ENCODE assay signal across 14 cellular contexts in genomic region chr6:164897523-164898094, GRCh38.
DNase-seq lines count a peak whose midpoint lies in the region; ATAC-seq and TF ChIP-seq lines count a peak whose summit lies in the region.
"Had no signal": no experiment of that assay in that cellular context is flagged by ENCODE, and none has a peak within 500 bp of the region (broad histone marks: within the 10 kb centered on the region; RNA-seq: fewer than 3 reads in every experiment).

No MANE protein-coding gene starts in this region.

- no peak overlapping the region for H3K27ac ChIP-seq in C4-2B

- POLR2A ChIA-PET in HEK293T (lab: Yijun Ruan, JAX) = no interaction called here

- DNase-seq in HEK293T (ENCODE audit: extremely low spot score) = peak; percentile 15
- peak; percentile 74 for DNase-seq in NCI-H345 (lab: John Stamatoyannopoulos, UW)
- peak; percentile 18 for DNase-seq in foreskin melanocyte
- DNase-seq in T-helper 1 cell = no peak
- no peak for DNase-seq in epidermal melanocyte (ENCODE audit: insufficient read length, low spot score)
- DNase-seq in amniotic stem cell (lab: John Stamatoyannopoulos, UW) = no peak
- DNase-seq: activated CD4-positive, alpha-beta T cell treated with anti-CD3 and anti-CD28 coated beads, Interleukin-2, amount 50 U/mL, for 4 hours; naive thymus-derived CD4-positive, alpha-beta T cell; NCI-H187 treated with DMSO at 0.1 percent for 48 hours; retina; RPMI8226 had no signal

- no peak for ATAC-seq in HG02759 (IDR thresholded peaks at IDR 0.05; ENCODE audit: unreplicated experiment)
- ATAC-seq: naive thymus-derived CD4-positive, alpha-beta T cell; stimulated activated memory B cell treated with anti-CD40 and anti-IgM and Interleukin-4, amounts not matched to agents 10 μg/mL and 1 μg/mL and 100 μg/mL, for 72 hours had no signal

- peak; percentile 44 for TF ChIP-seq CTCF in C4-2B (conservative IDR thresholded peaks at IDR 0.05)

- CTCF ChIA-PET in HEK293T (lab: Yijun Ruan, JAX) = no interaction called here

TF ChIP-seq in HEK293T, 16 proteins besides CTCF, POLR2A, EP300 and RAD21:
- TF ChIP-seq ZNF384 (IDR thresholded peaks at IDR 0.05) (no peak), ELF4 (IDR thresholded peaks at IDR 0.05) (no peak), BHLHE40 (IDR thresholded peaks at IDR 0.05; ENCODE audit: borderline replicate concordance) (no peak), SP1 (IDR thresholded peaks at IDR 0.05) (no peak), NFRKB (IDR thresholded peaks at IDR 0.05) (no peak), SUZ12 (IDR thresholded peaks at IDR 0.05) (no peak), FOXM1 (IDR thresholded peaks at IDR 0.05; ENCODE audit: borderline replicate concordance) (no peak), HDGF (IDR thresholded peaks at IDR 0.05; ENCODE audit: borderline replicate concordance) (no peak), LEF1 (IDR thresholded peaks at IDR 0.05; ENCODE audit: borderline replicate concordance) (no peak), TARDBP (IDR thresholded peaks at IDR 0.05) (no peak), FOXA1 (IDR thresholded peaks at IDR 0.05) (no peak), CTBP1 (IDR thresholded peaks at IDR 0.05; ENCODE audit: borderline replicate concordance) (no peak), L3MBTL2 (conservative IDR thresholded peaks at IDR 0.05) (no peak), ARNT (IDR thresholded peaks at IDR 0.05) (no peak), FOXK2 (IDR thresholded peaks at IDR 0.05) (no peak)
- TF ChIP-seq, protein P1, sequence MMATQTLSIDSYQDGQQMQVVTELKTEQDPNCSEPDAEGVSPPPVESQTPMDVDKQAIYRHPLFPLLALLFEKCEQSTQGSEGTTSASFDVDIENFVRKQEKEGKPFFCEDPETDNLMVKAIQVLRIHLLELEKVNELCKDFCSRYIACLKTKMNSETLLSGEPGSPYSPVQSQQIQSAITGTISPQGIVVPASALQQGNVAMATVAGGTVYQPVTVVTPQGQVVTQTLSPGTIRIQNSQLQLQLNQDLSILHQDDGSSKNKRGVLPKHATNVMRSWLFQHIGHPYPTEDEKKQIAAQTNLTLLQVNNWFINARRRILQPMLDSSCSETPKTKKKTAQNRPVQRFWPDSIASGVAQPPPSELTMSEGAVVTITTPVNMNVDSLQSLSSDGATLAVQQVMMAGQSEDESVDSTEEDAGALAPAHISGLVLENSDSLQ (IDR thresholded peaks at IDR 0.05) = no peak

Comparison
In these comparisons a context has a peak if more than half of its experiments do, and no peak if none do; other contexts are left out.
1. DNase-seq: peak in HEK293T (single experiment), NCI-H345 (single experiment) and foreskin melanocyte (single experiment); none in T-helper 1 cell (0 of 5), epidermal melanocyte (single experiment) and amniotic stem cell (single experiment).